In the genomic region with DNA sequence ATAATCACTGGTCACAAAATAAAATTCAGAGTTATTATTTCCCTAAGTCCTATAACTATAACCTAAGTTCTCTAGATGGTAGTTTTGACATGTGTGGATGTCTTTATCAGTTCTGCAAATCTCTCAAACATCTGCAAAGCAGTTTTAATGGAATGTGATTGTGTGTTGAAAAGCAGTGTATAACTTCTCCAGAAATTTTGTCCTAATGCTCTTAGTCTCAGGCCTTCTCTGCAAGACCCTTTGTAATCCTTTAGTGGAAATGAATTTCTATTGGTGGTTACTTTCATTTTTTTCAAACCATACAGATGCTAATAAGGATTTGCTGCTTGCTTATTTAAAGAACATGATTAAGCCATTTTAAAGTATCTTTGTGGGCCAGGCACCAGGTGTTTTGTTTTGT, we compare ENCODE assay signal across 20 cellular contexts.
"Had no signal": no experiment of that assay in that cellular context is flagged by ENCODE, and none has a peak within 500 bp of the region (broad histone marks: within the 10 kb centered on the region; RNA-seq: fewer than 3 reads in every experiment).

No MANE protein-coding gene starts in this region.

- H3K9me3 Mint-ChIP-seq: dendritic cell treated with granulocyte-macrophage colony-stimulating factor and Interleukin-4, amounts not matched to agents 40 ng/mL and 50 ng/mL, for 4 days; natural killer cell treated with Interleukin-12 subunit alpha and Interleukin-12 subunit beta and Interleukin-15 and Interleukin-18, amount 100 ng/mL, for 72 hours; neural progenitor cell had no signal

- H3K36me3 Mint-ChIP-seq: natural killer cell treated with Interleukin-12 subunit alpha and Interleukin-12 subunit beta and Interleukin-15 and Interleukin-18, amount 100 ng/mL, for 72 hours; neural progenitor cell had no signal

- DNase-seq: endodermal cell; heart left ventricle; hippocampal formation; left colon; left ventricle myocardium superior; mesenchymal stem cell; midbrain; nucleus accumbens; ovary; small intestine; stimulated activated CD4-positive, alpha-beta T cell treated with anti-CD3 and anti-CD28 coated beads, Interleukin-12 subunit alpha, Interleukin-12 subunit beta, amount 100 ng/mL, for 4 hours; stimulated activated CD4-positive, alpha-beta T cell treated with anti-CD3 and anti-CD28 coated beads, Interleukin-2, amount 100 ng/mL, for 48 hours; stimulated activated naive CD4-positive, alpha-beta T cell treated with Interleukin-2 at 50 U/mL for 16 hours; trophoblast cell had no signal

- H3K4me2 ChIP-seq: neural progenitor cell had no signal

- H2AFZ ChIP-seq: neural progenitor cell had no signal

- ATAC-seq: heart left ventricle; left colon; left ventricle myocardium superior; natural killer cell treated with Interleukin-12 subunit alpha and Interleukin-12 subunit beta and Interleukin-15 and Interleukin-18, amount 100 ng/mL, for 72 hours had no signal

- H3K9me3 ChIP-seq: heart left ventricle, ovary, right atrium auricular region had no signal

- H3K4me3 Mint-ChIP-seq: dendritic cell treated with granulocyte-macrophage colony-stimulating factor and Interleukin-4, amounts not matched to agents 40 ng/mL and 50 ng/mL, for 4 days; endodermal cell; natural killer cell treated with Interleukin-12 subunit alpha and Interleukin-12 subunit beta and Interleukin-15 and Interleukin-18, amount 100 ng/mL, for 72 hours; neural progenitor cell had no signal

- H3K27ac ChIP-seq: heart left ventricle, neural progenitor cell, ovary, right atrium auricular region had no signal

- FAIRE-seq: frontal cortex, small intestine had no signal

- H3K27me3 ChIP-seq: heart left ventricle, neural progenitor cell, ovary, right atrium auricular region had no signal

- H3K27ac Mint-ChIP-seq: dendritic cell treated with granulocyte-macrophage colony-stimulating factor and Interleukin-4, amounts not matched to agents 40 ng/mL and 50 ng/mL, for 4 days; endodermal cell; natural killer cell treated with Interleukin-12 subunit alpha and Interleukin-12 subunit beta and Interleukin-15 and Interleukin-18, amount 100 ng/mL, for 72 hours; neural progenitor cell had no signal

- H3K36me3 ChIP-seq: heart left ventricle, neural progenitor cell, ovary, right atrium auricular region had no signal

- H3K4me3 ChIP-seq: heart left ventricle, lung, neural progenitor cell, ovary, right atrium auricular region had no signal

- H3K27me3 Mint-ChIP-seq: dendritic cell treated with granulocyte-macrophage colony-stimulating factor and Interleukin-4, amounts not matched to agents 40 ng/mL and 50 ng/mL, for 4 days had no signal

- H3K9ac ChIP-seq: neural progenitor cell had no signal
